ENCODE assay signal across 18 cellular contexts in genomic region chr5:23994581-23995370, GRCh38.
DNase-seq lines count a peak whose midpoint lies in the region; ATAC-seq and TF ChIP-seq lines count a peak whose summit lies in the region.
"Had no signal": no experiment of that assay in that cellular context is flagged by ENCODE, and none has a peak within 500 bp of the region (broad histone marks: within the 10 kb centered on the region; RNA-seq: fewer than 3 reads in every experiment).

No MANE protein-coding gene starts in this region.

- ATAC-seq in RWPE2 (ENCODE audit: low read depth) (no peak), HG03521 (IDR thresholded peaks at IDR 0.05; ENCODE audit: unreplicated experiment) (no peak)
- ATAC-seq: activated CD4-positive, CD25-positive, alpha-beta regulatory T cell treated with anti-CD3 and anti-CD28 coated beads, Interleukin-2, amount 50 U/mL, for 24 hours; Right ventricle myocardium inferior had no signal

- no peaks in the 10 kb centered on the region for H3K4me1 ChIP-seq in A673 (ENCODE audit: insufficient read depth, low read length, poor library complexity, severe bottlenecking)
- no peaks in the 10 kb centered on the region for H3K4me1 ChIP-seq in RWPE2 (ENCODE audit: insufficient read depth, poor library complexity, severe bottlenecking)
- H3K4me1 ChIP-seq in Karpas-422 (ENCODE audit: low read length) = no peaks in the 10 kb centered on the region

- no peak overlapping the region for H3K27ac ChIP-seq in A673 (ENCODE audit: low read depth, low read length, poor library complexity, severe bottlenecking)
- no peak overlapping the region for H3K27ac ChIP-seq in RWPE2 (ENCODE audit: poor library complexity, severe bottlenecking)
- H3K27ac ChIP-seq in Karpas-422 (ENCODE audit: low read length) = no peak overlapping the region
- H3K27ac ChIP-seq: ovary had no signal

- H4K20me1 ChIP-seq in Karpas-422 (ENCODE audit: insufficient read depth, low read depth, low read length) = no peaks in the 10 kb centered on the region

- TF ChIP-seq CTCF in A673 (conservative IDR thresholded peaks at IDR 0.05; ENCODE audit: low read depth, low read length) = peak; percentile 51
- peak; percentile 56 for TF ChIP-seq CTCF in RWPE2 (IDR thresholded peaks at IDR 0.05; ENCODE audit: poor library complexity, severe bottlenecking)
- peak; percentile 18 for TF ChIP-seq CTCF in kidney epithelial cell (IDR thresholded peaks at IDR 0.05; ENCODE audit: insufficient read depth, low read length, poor library complexity, severe bottlenecking)

- H3K36me3 ChIP-seq in A673 (ENCODE audit: insufficient read depth, low read length, poor library complexity, severe bottlenecking) (no peaks in the 10 kb centered on the region), RWPE2 (ENCODE audit: low read depth) (no peaks in the 10 kb centered on the region), kidney epithelial cell (ENCODE audit: control insufficient read depth, insufficient read depth, low read length) (no peaks in the 10 kb centered on the region), Karpas-422 (ENCODE audit: insufficient read depth, low read length) (no peaks in the 10 kb centered on the region)
- H3K36me3 ChIP-seq: ovary had no signal

- H3K9me2 ChIP-seq in Karpas-422 (replicated peaks; ENCODE audit: insufficient read depth, low read length) = no peaks in the 10 kb centered on the region

- POLR2A ChIA-PET in A673 (lab: Charles Lee; ENCODE audit: low non-redundant PET) = no interaction called here

- no peaks in the 10 kb centered on the region for H3K27me3 ChIP-seq in A673 (replicated peaks; ENCODE audit: insufficient read depth, low read depth, low read length, poor library complexity)
- H3K27me3 ChIP-seq in RWPE2 (ENCODE audit: insufficient read depth, poor library complexity, severe bottlenecking) = no peaks in the 10 kb centered on the region
- no peaks in the 10 kb centered on the region for H3K27me3 ChIP-seq in kidney epithelial cell (ENCODE audit: control insufficient read depth, insufficient read depth, low read length)
- H3K27me3 ChIP-seq in Karpas-422 (ENCODE audit: low read length) = no peaks in the 10 kb centered on the region
- H3K27me3 ChIP-seq: ovary had no signal

- H2AFZ ChIP-seq in Karpas-422 (ENCODE audit: low read length) = no peak overlapping the region

- no peaks in the 10 kb centered on the region for H3K79me2 ChIP-seq in Karpas-422 (ENCODE audit: low read length)

- no peak overlapping the region for H3K4me2 ChIP-seq in Karpas-422 (ENCODE audit: low read depth, low read length, poor library complexity, severe bottlenecking)

- DNase-seq in A673 (ENCODE audit: low spot score) = peak; percentile 15
- peak; percentile 7 for DNase-seq in HPDE6-E6E7 (ENCODE audit: extremely low spot score)
- no peak for DNase-seq in RWPE2 (ENCODE audit: low spot score)
- DNase-seq in kidney epithelial cell (ENCODE audit: low read depth) = no peak
- no peak for DNase-seq in effector CD4-positive, alpha-beta T cell
- no peak for DNase-seq in NCI-H345 (lab: John Stamatoyannopoulos, UW)
- no peak for DNase-seq in Karpas-422
- DNase-seq: activated T-cell treated with anti-CD3 and anti-CD28 coated beads, Interleukin-2, amount 50 U/mL, for 48 hours; effector memory CD4-positive, alpha-beta T cell; GDM1; NCI-H1436; ovary; stimulated activated CD4-positive, alpha-beta T cell treated with anti-CD3 and anti-CD28 coated beads, Interleukin-1b, Interleukin-23, amount 100 ng/mL, for 48 hours; stimulated activated naive CD4-positive, alpha-beta T cell treated with Interleukin-2 at 50 U/mL for 16 hours had no signal

- no TSS peak for BruUV-seq in A673 (replicated peaks; lab: Mats Ljungman, UMichigan)

- intact Hi-C loops in A673 (cut with micrococcal nuclease; ENCODE audit: unreplicated experiment) = loop anchor here (5.0 kb wide), 1 partner anchor 172 kb away; no protein-coding TSS in a partner anchor

- CTCF ChIA-PET in A673 (lab: Charles Lee) = no interaction called here

- H3K4me3 ChIP-seq in A673 (ENCODE audit: low read depth, low read length, poor library complexity, severe bottlenecking) (no peak overlapping the region), RWPE2 (ENCODE audit: severe bottlenecking) (no peak overlapping the region), kidney epithelial cell (ENCODE audit: low read depth, low read length) (no peak overlapping the region), Karpas-422 (ENCODE audit: low read length) (no peak overlapping the region)
- H3K4me3 ChIP-seq: lung, ovary had no signal

- H3K9me3 ChIP-seq in A673 (ENCODE audit: low read depth, low read length, poor library complexity, severe bottlenecking) = no peaks in the 10 kb centered on the region
- H3K9me3 ChIP-seq in RWPE2 (ENCODE audit: severe bottlenecking) = no peaks in the 10 kb centered on the region
- no peaks in the 10 kb centered on the region for H3K9me3 ChIP-seq in Karpas-422 (ENCODE audit: low read length)
- H3K9me3 ChIP-seq: ovary had no signal

- no peak overlapping the region for H3K9ac ChIP-seq in Karpas-422 (ENCODE audit: low read length)

Comparison
In these comparisons a context has a peak if more than half of its experiments do, and no peak if none do; other contexts are left out.
1. DNase-seq: peak in A673 (single experiment) and HPDE6-E6E7 (single experiment); none in RWPE2 (single experiment), kidney epithelial cell (single experiment), effector CD4-positive, alpha-beta T cell (single experiment), NCI-H345 (single experiment) and Karpas-422 (single experiment).
2. Peak in every context shown above with its lines, with median percentiles within 50 percentile points of each other: CTCF ChIP-seq.